ENCODE assay signal across 13 cellular contexts in genomic region chr21:29939859-29940245, GRCh38. TPM values are rescaled to one million over a fixed set of nuclear protein-coding genes. Genes with fewer than 3 reads are reported as not detected.
DNase-seq lines count a peak whose midpoint lies in the region; ATAC-seq and TF ChIP-seq lines count a peak whose summit lies in the region.
"Had no signal": no experiment of that assay in that cellular context is flagged by ENCODE, and none has a peak within 500 bp of the region (broad histone marks: within the 10 kb centered on the region; RNA-seq: fewer than 3 reads in every experiment).

Gene GRIK1 (minus strand): TSS chr21:29939996.

- H3K27me3 Mint-ChIP-seq in mesothelial cell of epicardium (ENCODE audit: low read depth) = peaks cover 91% of the 10 kb centered on the region

- peaks cover 12% of the 10 kb centered on the region for H3K4me1 Mint-ChIP-seq in mesothelial cell of epicardium

- peak within 1 kb of the TSS; percentile 84 for H3K4me3 Mint-ChIP-seq in mesothelial cell of epicardium
- H3K4me3 Mint-ChIP-seq: activated CD4-positive, alpha-beta memory T cell treated with anti-CD3 and anti-CD28 coated beads for 36 hours had no signal

- intact Hi-C loops in dorsolateral prefrontal cortex (cut with DNase I) = no loop called here

- no peaks in the 10 kb centered on the region for H3K36me3 Mint-ChIP-seq in mesothelial cell of epicardium
- H3K36me3 Mint-ChIP-seq: activated CD4-positive, alpha-beta memory T cell treated with anti-CD3 and anti-CD28 coated beads for 36 hours had no signal

- TF ChIP-seq CTCF in AG10803 (conservative IDR thresholded peaks at IDR 0.05; ENCODE audit: low read length) = no peak
- no peak for TF ChIP-seq CTCF in dorsolateral prefrontal cortex (IDR thresholded peaks at IDR 0.05 in 54 of 56, conservative IDR thresholded peaks at IDR 0.05 in 2 of 56; ENCODE audit: low read depth in 1 of 56, partially characterized antibody in 56 of 56)
- TF ChIP-seq CTCF in mesothelial cell of epicardium (IDR thresholded peaks at IDR 0.05; ENCODE audit: unreplicated experiment) = no peak
- TF ChIP-seq CTCF in omental fat pad (IDR thresholded peaks at IDR 0.05) = no peak

- DNase-seq in AG10803 (ENCODE audit: low read depth) (no peak), MG63 (peak; percentile 19), dorsolateral prefrontal cortex (peak in 5 of 10 donors; percentile 21 to 52 (median 40)), mesothelial cell of epicardium (ENCODE audit: low spot score in 2 of 2, unreplicated experiment in 2 of 2) (peak; percentile 20 to 41), retina (no peak), activated gamma-delta T cell treated with Interleukin-2 at 50 U/mL for 16 hours (no peak), omental fat pad (ENCODE audit: low spot score) (no peak)
- DNase-seq: activated CD4-positive, alpha-beta memory T cell treated with anti-CD3 and anti-CD28 coated beads for 36 hours; DND-41; NCI-H510A treated with DMSO at 0.1 percent for 48 hours had no signal

- ATAC-seq in GM19452 (IDR thresholded peaks at IDR 0.05; ENCODE audit: unreplicated experiment) (no peak), omental fat pad (ENCODE audit: low FRiP score) (no peak)

- no peaks in the 10 kb centered on the region for H3K9me3 Mint-ChIP-seq in mesothelial cell of epicardium
- H3K9me3 Mint-ChIP-seq: activated CD4-positive, alpha-beta memory T cell treated with anti-CD3 and anti-CD28 coated beads for 36 hours had no signal

- no peaks in the 10 kb centered on the region for H3K36me3 ChIP-seq in MG63
- H3K36me3 ChIP-seq: right lobe of liver had no signal

- peak within 1 kb of the TSS; percentile 16; the same call in 1 of the 2 replicates for H3K4me3 ChIP-seq in AG10803 (ENCODE audit: low read length)
- peak within 1 kb of the TSS; percentile 22 for H3K4me3 ChIP-seq in MG63
- peak within 1 kb of the TSS; percentile 27 to 75 (median 56) for H3K4me3 ChIP-seq in dorsolateral prefrontal cortex

- H3K9me3 ChIP-seq in MG63 = no peaks in the 10 kb centered on the region
- H3K9me3 ChIP-seq: right lobe of liver had no signal

- H3K27ac ChIP-seq in dorsolateral prefrontal cortex = peak within 1 kb of the TSS in 24 of 59 donors; percentile 4 to 63 (median 32)
- H3K27ac ChIP-seq: right lobe of liver had no signal

- H3K27me3 ChIP-seq in MG63 (peaks cover 61% of the 10 kb centered on the region), dorsolateral prefrontal cortex (peaks cover 0 to 60% (median 23%) of the 10 kb centered on the region in 45 donors)
- H3K27me3 ChIP-seq: right lobe of liver had no signal

- no peak within 1 kb of the TSS for H3K27ac Mint-ChIP-seq in mesothelial cell of epicardium
- H3K27ac Mint-ChIP-seq: activated CD4-positive, alpha-beta memory T cell treated with anti-CD3 and anti-CD28 coated beads for 36 hours had no signal

RNA-seq across cellular contexts. Expression of gene GRIK1, which starts in this region (rescaled TPM):
- not detected in 2 replicates for total RNA-seq in MG63 (2014; rRNA removed; shearing (Covaris generic); ENCODE audit: low replicate concordance)
- 10 to 100 TPM in 116 of 120 experiments, 1 to 10 TPM in 4; 7.3 to 31.6 (median 18.4) TPM for total RNA-seq in dorsolateral prefrontal cortex
- 4.3 to 5.9 TPM (median 5.4 TPM) in 3 replicates for total RNA-seq in mesothelial cell of epicardium
- under 1 TPM in 3 of 4 donors, not detected in 1; 0.09 to 0.44 (median 0.32) TPM for total RNA-seq in omental fat pad
- total RNA-seq: activated CD4-positive, alpha-beta memory T cell treated with anti-CD3 and anti-CD28 coated beads for 36 hours; epithelial cell of proximal tubule; right lobe of liver had no signal

Comparison
In these comparisons a context has a peak if more than half of its experiments do, and no peak if none do; other contexts are left out.
1. Peak in DNase-seq and H3K4me3 ChIP-seq in MG63; RNA of the gene not detected or under 1 TPM.
2. DNase-seq: peak in mesothelial cell of epicardium (2 of 2); none in AG10803 (single experiment), retina (single experiment), activated gamma-delta T cell treated with Interleukin-2 at 50 U/mL for 16 hours (single experiment) and omental fat pad (single experiment).
3. Peak in every context shown above with its lines, with median percentiles within 50 percentile points of each other: H3K4me3 ChIP-seq.